In the genomic region with DNA sequence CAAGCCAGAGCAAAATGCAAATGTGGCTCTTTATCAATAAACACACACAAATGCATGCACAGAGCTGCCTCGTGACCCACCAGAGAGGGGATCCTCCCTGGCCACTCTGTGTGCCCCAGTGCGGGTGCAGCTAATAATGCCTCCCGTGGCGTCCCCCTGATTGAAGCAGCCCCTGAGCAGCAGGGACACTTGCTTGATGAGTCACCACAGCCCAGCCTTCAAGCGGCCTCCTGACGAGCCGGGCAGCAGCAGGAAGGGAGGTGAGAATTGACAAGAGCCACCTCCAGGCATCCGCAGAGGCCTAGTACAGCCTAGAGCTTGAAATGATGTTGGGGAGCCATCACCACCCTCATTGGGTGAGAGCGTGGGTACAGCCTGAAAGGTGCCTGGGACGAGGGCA, we compare ENCODE assay signal across 14 cellular contexts.
DNase-seq lines count a peak whose midpoint lies in the region; ATAC-seq lines count a peak whose summit lies in the region.
"Had no signal": no experiment of that assay in that cellular context is flagged by ENCODE, and none has a peak within 500 bp of the region (broad histone marks: within the 10 kb centered on the region; RNA-seq: fewer than 3 reads in every experiment).

No MANE protein-coding gene starts in this region.

- no peak overlapping the region for H2BK12ac ChIP-seq in trophoblast cell (ENCODE audit: low read length)

- peak; percentile 21 to 24 for ATAC-seq in left cardiac atrium
- ATAC-seq in Right ventricle myocardium inferior, result no peak
- no peak for ATAC-seq in HG03439 (IDR thresholded peaks at IDR 0.05; ENCODE audit: unreplicated experiment)
- ATAC-seq: mucosa of descending colon had no signal

- no peak overlapping the region for H3K4me3 ChIP-seq in trophoblast cell (ENCODE audit: low read depth, low read length)
- H3K4me3 ChIP-seq: mucosa of descending colon had no signal

- H3K27me3 Mint-ChIP-seq in activated T-helper 2 cell treated with anti-CD3 and anti-CD28 coated beads, Interferon-gamma antibody, Interleukin-2, Interleukin-4, amounts not matched to agents 10 μg/mL and 5 μg/mL and 100 μg/mL, durations not matched to agents 14 hours and 24 hours and 36 hours (ENCODE audit: low read depth), result no peaks in the 10 kb centered on the region

- H3K4me1 ChIP-seq in trophoblast cell (ENCODE audit: control insufficient read depth in 1 of 2, insufficient read depth in 2 of 2, low read length in 2 of 2), result peaks cover 4 to 12% of the 10 kb centered on the region in 2 experiments

- no peak overlapping the region for H2AK5ac ChIP-seq in trophoblast cell (ENCODE audit: low read length)

- no peak overlapping the region for H3K18ac ChIP-seq in trophoblast cell (ENCODE audit: low read length)

- H3K4ac ChIP-seq in trophoblast cell (ENCODE audit: low read depth, low read length), result no peak overlapping the region

- no peak overlapping the region for H2BK5ac ChIP-seq in trophoblast cell (ENCODE audit: low read depth, low read length, poor library complexity)

- H3K23ac ChIP-seq in trophoblast cell (ENCODE audit: low read length), result no peak overlapping the region

- DNase-seq in left cardiac atrium (peak; percentile 33), Right ventricle myocardium inferior (ENCODE audit: missing footprints) (no peak), islet precursor cell (peak; percentile 86), NCI-H128 (lab: John Stamatoyannopoulos, UW; ENCODE audit: unreplicated experiment) (no peak), trophoblast cell (no peak)
- DNase-seq in activated T-helper 2 cell treated with anti-CD3 and anti-CD28 coated beads, Interferon-gamma antibody, Interleukin-2, Interleukin-4, amounts not matched to agents 10 μg/mL and 5 μg/mL and 100 μg/mL, durations not matched to agents 14 hours and 24 hours and 36 hours (ENCODE audit: low spot score), result no peak
- no peak for DNase-seq in central memory CD4-positive, alpha-beta T cell
- DNase-seq: activated CD4-positive, alpha-beta T cell treated with anti-CD3 and anti-CD28 coated beads, Interleukin-2, amount 50 U/mL, for 4 hours; AML-193; IMR-90; NCI-H1092 treated with DMSO at 0.1 percent for 48 hours; NCI-H510A had no signal

- H3K36me3 Mint-ChIP-seq in activated T-helper 2 cell treated with anti-CD3 and anti-CD28 coated beads, Interferon-gamma antibody, Interleukin-2, Interleukin-4, amounts not matched to agents 10 μg/mL and 5 μg/mL and 100 μg/mL, durations not matched to agents 14 hours and 24 hours and 36 hours (ENCODE audit: low read depth), result peaks cover 36% of the 10 kb centered on the region

- no peak overlapping the region for H2AFZ ChIP-seq in trophoblast cell (ENCODE audit: insufficient read depth, low read length, poor library complexity)

- peaks cover 76% of the 10 kb centered on the region for H3K4me1 Mint-ChIP-seq in activated T-helper 2 cell treated with anti-CD3 and anti-CD28 coated beads, Interferon-gamma antibody, Interleukin-2, Interleukin-4, amounts not matched to agents 10 μg/mL and 5 μg/mL and 100 μg/mL, durations not matched to agents 14 hours and 24 hours and 36 hours (ENCODE audit: low read depth)

- intact Hi-C loops in left cardiac atrium (cut with DNase I) (loop anchor here in 1 of 2 donors (5.0 kb wide), 1 partner anchor 66 kb away; no protein-coding TSS in a partner anchor), Right ventricle myocardium inferior (cut with DNase I) (no loop called here)
- intact Hi-C loops in activated T-helper 2 cell treated with anti-CD3 and anti-CD28 coated beads, Interferon-gamma antibody, Interleukin-2, Interleukin-4, amounts not matched to agents 10 μg/mL and 5 μg/mL and 100 μg/mL, durations not matched to agents 14 hours and 24 hours and 36 hours (cut with micrococcal nuclease), result loop anchor here (2.0 to 5.0 kb wide), 3 partner anchors 45 to 139 kb away; no protein-coding TSS in a partner anchor

- H3K79me2 ChIP-seq in trophoblast cell (ENCODE audit: control insufficient read depth, insufficient read depth, low read length, poor library complexity), result no peaks in the 10 kb centered on the region

- peaks cover 2 to 10% of the 10 kb centered on the region in 2 experiments for H3K36me3 ChIP-seq in trophoblast cell (ENCODE audit: control insufficient read depth in 1 of 2, insufficient read depth in 2 of 2, low read length in 2 of 2)

- H4K8ac ChIP-seq in trophoblast cell (ENCODE audit: low read depth, low read length), result no peak overlapping the region

- no peak overlapping the region for H3K14ac ChIP-seq in trophoblast cell (ENCODE audit: low read length)

- H3K79me1 ChIP-seq in trophoblast cell (ENCODE audit: low read length), result no peaks in the 10 kb centered on the region

- H3K9me3 ChIP-seq in trophoblast cell (ENCODE audit: insufficient read depth, low read depth, low read length), result no peaks in the 10 kb centered on the region
- H3K9me3 ChIP-seq: mucosa of descending colon had no signal

- H3K4me3 Mint-ChIP-seq in activated T-helper 2 cell treated with anti-CD3 and anti-CD28 coated beads, Interferon-gamma antibody, Interleukin-2, Interleukin-4, amounts not matched to agents 10 μg/mL and 5 μg/mL and 100 μg/mL, durations not matched to agents 14 hours and 24 hours and 36 hours (ENCODE audit: low read depth), result no peak overlapping the region

- H3K9ac ChIP-seq in trophoblast cell (ENCODE audit: low read length), result no peak overlapping the region

- no CpG with 5 or more reads among the region's 10 CpGs for WGBS in trophoblast cell (ENCODE audit: extremely low coverage, insufficient coverage, insufficient read length)

- no peak overlapping the region for H3K27ac ChIP-seq in trophoblast cell (ENCODE audit: low read depth, low read length)

- no peaks in the 10 kb centered on the region for H3K9me3 Mint-ChIP-seq in activated T-helper 2 cell treated with anti-CD3 and anti-CD28 coated beads, Interferon-gamma antibody, Interleukin-2, Interleukin-4, amounts not matched to agents 10 μg/mL and 5 μg/mL and 100 μg/mL, durations not matched to agents 14 hours and 24 hours and 36 hours

- H4K12ac ChIP-seq in trophoblast cell (ENCODE audit: low read depth, low read length), result no peak overlapping the region

- H3K4me2 ChIP-seq in trophoblast cell (ENCODE audit: low read length), result no peak overlapping the region

- H2BK120ac ChIP-seq in trophoblast cell (ENCODE audit: insufficient read depth, low read length, poor library complexity), result no peak overlapping the region

- H4K91ac ChIP-seq in trophoblast cell (ENCODE audit: low read depth, low read length), result no peak overlapping the region

- no peaks in the 10 kb centered on the region for H3K27me3 ChIP-seq in trophoblast cell (ENCODE audit: insufficient read depth, low read length)

- peak overlapping the region; percentile 5 for H3K27ac Mint-ChIP-seq in activated T-helper 2 cell treated with anti-CD3 and anti-CD28 coated beads, Interferon-gamma antibody, Interleukin-2, Interleukin-4, amounts not matched to agents 10 μg/mL and 5 μg/mL and 100 μg/mL, durations not matched to agents 14 hours and 24 hours and 36 hours

Comparison
In these comparisons a context has a peak if more than half of its experiments do, and no peak if none do; other contexts are left out.
1. ATAC-seq: peak in left cardiac atrium (2 of 2); none in Right ventricle myocardium inferior (single experiment) and HG03439 (single experiment).
2. DNase-seq: peak in left cardiac atrium (single experiment) and islet precursor cell (single experiment); none in Right ventricle myocardium inferior (single experiment), activated T-helper 2 cell treated with anti-CD3 and anti-CD28 coated beads, Interferon-gamma antibody, Interleukin-2, Interleukin-4, amounts not matched to agents 10 μg/mL and 5 μg/mL and 100 μg/mL, durations not matched to agents 14 hours and 24 hours and 36 hours (single experiment), NCI-H128 (single experiment), trophoblast cell (0 of 2) and central memory CD4-positive, alpha-beta T cell (single experiment).